Comparison of ENCODE assay signal across 1 cellular context in the genomic region with DNA sequence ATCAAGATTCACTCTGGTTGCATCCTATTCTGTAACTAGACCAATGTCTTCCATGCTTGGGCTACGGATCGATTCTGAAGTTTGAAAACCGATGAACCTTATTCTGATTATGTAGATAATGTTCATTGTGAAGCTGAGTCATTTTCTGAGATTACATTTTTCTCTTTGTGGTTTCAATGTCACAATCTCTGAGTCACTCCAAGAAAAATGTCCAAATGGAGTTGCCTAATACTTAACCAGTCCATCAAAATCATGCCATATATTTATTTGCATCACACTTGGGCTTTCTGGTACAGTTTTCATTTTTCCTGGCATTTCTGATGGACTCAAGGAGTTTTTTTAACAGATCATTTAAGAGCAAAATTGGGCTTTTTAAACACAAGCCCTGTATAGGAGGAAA.
TF ChIP-seq lines count a peak whose summit lies in the region.

No MANE protein-coding gene starts in this region.

TF ChIP-seq in HepG2, 621 proteins besides CTCF, POLR2A, EP300 and RAD21 (continued from another document):
- TF ChIP-seq, protein P1, sequence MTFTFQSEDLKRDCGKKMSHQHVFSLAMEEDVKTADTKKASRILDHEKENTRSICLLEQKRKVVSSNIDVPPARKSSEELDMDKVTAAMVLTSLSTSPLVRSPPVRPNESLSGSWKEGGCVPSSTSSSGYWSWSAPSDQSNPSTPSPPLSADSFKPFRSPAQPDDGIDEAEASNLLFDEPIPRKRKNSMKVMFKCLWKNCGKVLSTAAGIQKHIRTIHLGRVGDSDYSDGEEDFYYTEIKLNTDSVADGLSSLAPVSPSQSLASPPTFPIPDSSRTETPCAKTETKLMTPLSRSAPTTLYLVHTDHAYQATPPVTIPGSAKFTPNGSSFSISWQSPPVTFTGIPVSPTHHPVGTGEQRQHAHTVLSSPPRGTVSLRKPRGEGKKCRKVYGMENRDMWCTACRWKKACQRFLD (CRISPR knock-in tag; IDR thresholded peaks at IDR 0.05; ENCODE audit: borderline replicate concordance), result no peak
